In the genomic region with DNA sequence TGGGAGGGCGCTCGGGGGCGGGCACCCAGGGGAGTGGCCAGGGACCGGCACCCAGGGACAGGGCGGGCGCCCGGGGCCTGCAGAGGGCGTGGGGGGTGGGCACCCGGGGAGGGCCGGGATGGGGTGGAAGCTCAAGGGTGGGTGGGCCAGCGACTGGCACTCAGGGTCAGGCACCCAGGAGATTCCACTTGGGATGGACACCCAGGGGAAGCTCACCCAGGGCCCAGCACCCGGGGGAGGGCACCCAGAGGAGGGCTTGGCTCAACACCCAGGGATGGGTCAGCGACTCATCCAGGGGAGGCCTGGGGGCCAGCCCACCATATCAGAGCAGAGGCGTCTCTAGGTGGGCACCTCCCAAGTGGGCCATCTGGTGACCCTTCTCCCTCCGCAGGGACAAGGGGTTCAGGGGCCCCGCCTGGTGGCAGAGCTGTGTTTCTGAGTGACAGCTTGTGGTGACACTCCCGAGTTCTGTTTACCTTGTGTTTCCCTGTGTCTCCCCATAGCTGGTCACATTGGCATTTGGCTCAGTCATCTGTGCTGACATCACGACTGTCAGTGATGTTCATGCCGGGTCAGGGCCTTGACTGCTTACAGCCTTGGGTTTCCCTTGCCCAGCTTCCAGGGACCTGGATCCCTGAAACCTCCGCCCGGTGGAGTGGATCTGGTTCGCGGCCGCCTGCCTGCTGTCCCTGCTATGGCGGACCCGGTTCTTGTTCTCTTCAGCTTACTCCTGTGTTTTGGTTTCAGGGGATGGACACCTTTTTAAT, we compare ENCODE assay signal across 8 cellular contexts. TPM values are rescaled to one million over a fixed set of nuclear protein-coding genes. Genes with fewer than 3 reads are reported as not detected.
DNase-seq lines count a peak whose midpoint lies in the region; ATAC-seq and TF ChIP-seq lines count a peak whose summit lies in the region.

No MANE protein-coding gene starts in this region.

- ATAC-seq in GM21717 (IDR thresholded peaks at IDR 0.05; ENCODE audit: unreplicated experiment) (peak; percentile 78), SK-N-SH treated with all-trans-retinoic acid at 6 μM for 48 hours (peak; percentile 82), sciatic nerve (peak; percentile 29)

- DNase-seq in GM04503 (ENCODE audit: low read depth) (peak; percentile 57), HuH-7.5 (ENCODE audit: low spot score) (peak; percentile 84), astrocyte of the spinal cord (ENCODE audit: low read depth, low spot score) (peak; percentile 38), hypothalamus (lab: John Stamatoyannopoulos, UW) (peak in 36 of 51 donors; percentile 47 to 84 (median 70)), sciatic nerve (ENCODE audit: low spot score) (peak; percentile 83), ecto neural progenitor cell (ENCODE audit: low spot score) (no peak)

- intact Hi-C loops in sciatic nerve (cut with DNase I), result no loop called here

- in situ Hi-C loops in astrocyte of the spinal cord (cut with HindIII; ENCODE audit: low sequenced_read_pairs), result no loop called here

- peak; percentile 26 for TF ChIP-seq CTCF in astrocyte of the spinal cord (IDR thresholded peaks at IDR 0.05; ENCODE audit: low read depth, low read length)

- H3K4me3 ChIP-seq in astrocyte of the spinal cord (ENCODE audit: low read depth, low read length), result peak overlapping the region; percentile 58

TF ChIP-seq in SK-N-SH treated with all-trans-retinoic acid at 6 μM for 48 hours, 23 proteins besides CTCF, POLR2A, EP300 and RAD21:
- TF ChIP-seq ZNF565 (CRISPR knock-in tag; conservative IDR thresholded peaks at IDR 0.05; ENCODE audit: low read depth), result no peak
- TF ChIP-seq TSHZ2 (CRISPR knock-in tag; IDR thresholded peaks at IDR 0.05), result no peak
- TF ChIP-seq POU6F1 (CRISPR knock-in tag; IDR thresholded peaks at IDR 0.05; ENCODE audit: borderline replicate concordance, low read depth), result peak; percentile 19; the same call in 1 of the 2 replicates

RNA-seq across cellular contexts. Expression of gene IBA57, which starts 0.7 kb away (rescaled TPM):
- total RNA-seq in sciatic nerve, result 10.4 TPM

RNA-seq across cellular contexts. Expression of gene GJC2, which starts 16.6 kb away (rescaled TPM):
- 10.5 TPM for total RNA-seq in sciatic nerve

RNA-seq across cellular contexts. Expression of gene GUK1, which starts 26.3 kb away (rescaled TPM):
- total RNA-seq in sciatic nerve, result 250 TPM

RNA-seq across cellular contexts. Expression of gene OBSCN, which starts 41.5 kb away (rescaled TPM):
- 18.3 TPM for total RNA-seq in sciatic nerve

RNA-seq across cellular contexts. Expression of gene MRPL55, which starts 57.3 kb away (rescaled TPM):
- 34.2 TPM for total RNA-seq in sciatic nerve

Comparison
In these comparisons a context has a peak if more than half of its experiments do, and no peak if none do; other contexts are left out.
1. ATAC-seq: peak in every context shown above with its lines; median percentile 82 in SK-N-SH treated with all-trans-retinoic acid at 6 μM for 48 hours; 78 in GM21717; 29 in sciatic nerve.